11 cellular contexts compared by ENCODE assay signal in genomic region chr6:46128476-46128875, GRCh38. TPM values are rescaled to one million over a fixed set of nuclear protein-coding genes. Genes with fewer than 3 reads are reported as not detected.
DNase-seq lines count a peak whose midpoint lies in the region; ATAC-seq and TF ChIP-seq lines count a peak whose summit lies in the region.
"Had no signal": no experiment of that assay in that cellular context is flagged by ENCODE, and none has a peak within 500 bp of the region (broad histone marks: within the 10 kb centered on the region; RNA-seq: fewer than 3 reads in every experiment).

No MANE protein-coding gene starts in this region.

- peak overlapping the region; percentile 98 to 99 for H3K27ac Mint-ChIP-seq in effector memory CD8-positive, alpha-beta T cell
- H3K27ac Mint-ChIP-seq: T-helper 1 cell treated with Interleukin-12 subunit alpha and Interleukin-12 subunit beta and Interleukin-4 antibody, amounts not matched to agents 30 μg/mL and 1 μg/mL, for 36 hours had no signal

- no peak for TF ChIP-seq EP300 in stomach (IDR thresholded peaks at IDR 0.05)

- H3K27me3 Mint-ChIP-seq in effector memory CD8-positive, alpha-beta T cell = no peaks in the 10 kb centered on the region

- no peaks in the 10 kb centered on the region for H3K9me3 ChIP-seq in stomach

- intact Hi-C loops in stomach (cut with DNase I; ENCODE audit: low total_unique reads) = no loop called here

- H3K9ac ChIP-seq in KMS-11 = no peak overlapping the region

- peaks cover 10% of the 10 kb centered on the region for H3K36me3 Mint-ChIP-seq in effector memory CD8-positive, alpha-beta T cell (ENCODE audit: insufficient read depth)

- H3K27ac ChIP-seq in KMS-11 (no peak overlapping the region), stomach (peak overlapping the region in 1 of 5 donors; percentile 73)

- H3K4me3 ChIP-seq in KMS-11 (IDR thresholded peaks at IDR 0.05; ENCODE audit: insufficient read depth, low read depth, low read length) (no peak overlapping the region), stomach (peak overlapping the region in 1 of 4 donors; percentile 60)

- no peaks in the 10 kb centered on the region for H3K36me3 ChIP-seq in KMS-11 (ENCODE audit: insufficient read depth)
- no peaks in the 10 kb centered on the region for H3K36me3 ChIP-seq in stomach

- WGBS in stomach, 5 donors = 65 to 81% (median 67%) methylated on average over 3 of the region's 3 CpGs

- no peak overlapping the region for H2AFZ ChIP-seq in KMS-11 (ENCODE audit: low read depth)

- TF ChIP-seq POLR2A in stomach (IDR thresholded peaks at IDR 0.05) = no peak

- TF ChIP-seq CTCF in KMS-11 (conservative IDR thresholded peaks at IDR 0.05; ENCODE audit: low read depth, low read length) = no peak
- TF ChIP-seq CTCF in stomach (IDR thresholded peaks at IDR 0.05) = no peak

- no peaks in the 10 kb centered on the region for H3K27me3 ChIP-seq in KMS-11 (ENCODE audit: insufficient read depth, low read depth)
- no peaks in the 10 kb centered on the region for H3K27me3 ChIP-seq in stomach

- H3K4me2 ChIP-seq in KMS-11 = peak overlapping the region; percentile 67; the same call in 1 of the 2 replicates

- ATAC-seq in GM18868 (IDR thresholded peaks at IDR 0.05; ENCODE audit: unreplicated experiment) (peak; percentile 51), HG03442 (IDR thresholded peaks at IDR 0.05; ENCODE audit: unreplicated experiment) (no peak), HG03045 (IDR thresholded peaks at IDR 0.05; ENCODE audit: unreplicated experiment) (no peak)
- ATAC-seq in effector memory CD8-positive, alpha-beta T cell (replicated peaks) = no peak

- peaks cover 22 to 45% of the 10 kb centered on the region in 2 donors for H3K4me1 Mint-ChIP-seq in effector memory CD8-positive, alpha-beta T cell (ENCODE audit: low read depth in 2 of 2)

- no peaks in the 10 kb centered on the region; the same call in 1 of the 2 replicates for H3K79me2 ChIP-seq in KMS-11 (ENCODE audit: insufficient read depth, low read depth)

- H3K9me3 Mint-ChIP-seq in effector memory CD8-positive, alpha-beta T cell = peaks cover 0 to 1% of the 10 kb centered on the region in 2 donors
- H3K9me3 Mint-ChIP-seq: T-helper 1 cell treated with Interleukin-12 subunit alpha and Interleukin-12 subunit beta and Interleukin-4 antibody, amounts not matched to agents 30 μg/mL and 1 μg/mL, for 36 hours had no signal

- H3K4me1 ChIP-seq in KMS-11 (ENCODE audit: low read depth, poor library complexity, severe bottlenecking) = peaks cover 15% of the 10 kb centered on the region
- peaks cover 0 to 36% (median 28%) of the 10 kb centered on the region in 4 donors for H3K4me1 ChIP-seq in stomach

- no peaks in the 10 kb centered on the region for H4K20me1 ChIP-seq in KMS-11 (ENCODE audit: insufficient read depth)

- peak overlapping the region; percentile 99 to 100 for H3K4me3 Mint-ChIP-seq in effector memory CD8-positive, alpha-beta T cell

- DNase-seq in COLO668 (lab: John Stamatoyannopoulos, UW; ENCODE audit: unreplicated experiment) (peak; percentile 2), cerebellar cortex (ENCODE audit: low spot score) (no peak), stomach (no peak)
- no peak for DNase-seq in effector memory CD8-positive, alpha-beta T cell
- DNase-seq: foreskin fibroblast, GF-D8 had no signal

RNA-seq across cellular contexts. Expression of gene ENPP4, which starts 1.3 kb away (rescaled TPM):
- 10 to 100 TPM in 3 of 5 donors, 1 to 10 TPM in 2; 2.6 to 24.6 (median 13.8) TPM for total RNA-seq in stomach
- 1 to 10 TPM; 2.3 to 4.7 (median 3.8) TPM for polyA plus RNA-seq in stomach

RNA-seq across cellular contexts. Expression of gene ENPP5, which starts 42.3 kb away (rescaled TPM):
- total RNA-seq in stomach = 1 to 10 TPM in 4 of 5 donors, not detected in 1; 2.2 to 6.4 (median 2.6) TPM
- 1 to 10 TPM; 1.0 to 2.3 (median 1.8) TPM for polyA plus RNA-seq in stomach
